In the genomic region with DNA sequence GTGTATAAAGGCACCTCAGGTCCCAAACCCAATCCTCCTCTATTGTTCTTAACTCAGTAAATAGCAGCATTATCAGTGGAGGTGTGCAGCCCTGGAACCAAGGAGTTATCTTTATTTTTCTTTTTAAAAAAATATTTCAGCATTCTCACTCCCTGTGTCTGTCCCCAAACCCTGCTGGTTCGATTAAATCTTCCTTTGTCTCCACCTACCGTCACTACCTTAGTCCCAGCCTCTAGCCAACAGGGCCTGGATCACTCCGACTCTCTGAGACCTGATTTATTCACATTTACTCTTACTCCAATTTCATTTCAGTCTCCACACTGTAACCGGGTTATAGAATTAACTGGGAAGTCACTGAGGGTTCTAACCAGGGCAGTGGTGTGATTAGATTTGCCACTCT, we compare ENCODE assay signal across 27 cellular contexts.
"Had no signal": no experiment of that assay in that cellular context is flagged by ENCODE, and none has a peak within 500 bp of the region (broad histone marks: within the 10 kb centered on the region; RNA-seq: fewer than 3 reads in every experiment).

No MANE protein-coding gene starts in this region.

- H3K9me3 Mint-ChIP-seq: dendritic cell treated with granulocyte-macrophage colony-stimulating factor and Interleukin-4, amounts not matched to agents 40 ng/mL and 50 ng/mL, for 4 days; effector memory CD8-positive, alpha-beta T cell; immature natural killer cell had no signal

- FAIRE-seq: endometrium had no signal

- H2AFZ ChIP-seq: hepatocyte had no signal

- H3K27me3 ChIP-seq: colonic mucosa, gastrocnemius medialis, heart left ventricle, hepatocyte, left lung had no signal

- H3K79me2 ChIP-seq: hepatocyte had no signal

- H3K4me3 Mint-ChIP-seq: dendritic cell treated with granulocyte-macrophage colony-stimulating factor and Interleukin-4, amounts not matched to agents 40 ng/mL and 50 ng/mL, for 4 days; effector memory CD8-positive, alpha-beta T cell; endodermal cell; immature natural killer cell; mesothelial cell of epicardium had no signal

- H3K4me1 ChIP-seq: colonic mucosa, gastrocnemius medialis, heart left ventricle, left lung, lower lobe of right lung had no signal

- H3K27ac Mint-ChIP-seq: dendritic cell treated with granulocyte-macrophage colony-stimulating factor and Interleukin-4, amounts not matched to agents 40 ng/mL and 50 ng/mL, for 4 days; effector memory CD8-positive, alpha-beta T cell; endodermal cell; immature natural killer cell; mesothelial cell of epicardium had no signal

- H3K36me3 Mint-ChIP-seq: immature natural killer cell, mesothelial cell of epicardium, naive B cell had no signal

- ATAC-seq: effector memory CD8-positive, alpha-beta T cell; esophagus mucosa; gastrocnemius medialis; heart left ventricle; left cardiac atrium; left lung; left ventricle myocardium superior; lower lobe of right lung; mucosa of descending colon had no signal

- H3K4me3 ChIP-seq: colonic mucosa, esophagus squamous epithelium, gastrocnemius medialis, heart left ventricle, hepatocyte, left lung, lower lobe of right lung, mucosa of descending colon had no signal

- DNase-seq: colonic mucosa; cortex of kidney; effector CD8-positive, alpha-beta T cell; effector memory CD8-positive, alpha-beta T cell; endodermal cell; erythroblast; esophagus squamous epithelium; foreskin fibroblast; foreskin melanocyte; gastrocnemius medialis; heart left ventricle; hypothalamus; immature natural killer cell; islet precursor cell; left cardiac atrium; left lung; left ventricle myocardium superior; lower lobe of right lung; mesenchymal stem cell; mucosa of descending colon; naive B cell had no signal

- H3K36me3 ChIP-seq: colonic mucosa, esophagus squamous epithelium, gastrocnemius medialis, heart left ventricle, left lung, lower lobe of right lung had no signal

- H3K4me2 ChIP-seq: hepatocyte had no signal

- H3K27ac ChIP-seq: colonic mucosa, epithelial cell of prostate, esophagus squamous epithelium, gastrocnemius medialis, heart left ventricle, hepatocyte, left lung, lower lobe of right lung had no signal

- H3K4me1 Mint-ChIP-seq: endodermal cell, immature natural killer cell, mesothelial cell of epicardium, naive B cell had no signal

- H3K9me3 ChIP-seq: colonic mucosa, esophagus squamous epithelium, gastrocnemius medialis, left lung, lower lobe of right lung, mucosa of descending colon had no signal
